In genomic region chr3:9777695-9778023, GRCh38 we compare ENCODE assay signal across 1 cellular context.
TF ChIP-seq lines count a peak whose summit lies in the region.

No MANE protein-coding gene starts in this region.

TF ChIP-seq in GM23338, 12 proteins besides CTCF, POLR2A, EP300 and RAD21:
- no peak for TF ChIP-seq NANOG (IDR thresholded peaks at IDR 0.05; ENCODE audit: borderline replicate concordance)
- TF ChIP-seq POLR2AphosphoS5 (IDR thresholded peaks at IDR 0.05; ENCODE audit: low read depth): no peak
- no peak for TF ChIP-seq EZH2 (IDR thresholded peaks at IDR 0.05; ENCODE audit: low read depth, unreplicated experiment)
- no peak for TF ChIP-seq EZH2phosphoT487 (IDR thresholded peaks at IDR 0.05; ENCODE audit: unreplicated experiment)
- no peak for TF ChIP-seq STAT1 (IDR thresholded peaks at IDR 0.05; ENCODE audit: unreplicated experiment)
- TF ChIP-seq ZNF462 (CRISPR knock-in tag; IDR thresholded peaks at IDR 0.05): no peak
- no peak for TF ChIP-seq REST (IDR thresholded peaks at IDR 0.05; ENCODE audit: unreplicated experiment)
- TF ChIP-seq ZNF331 (CRISPR knock-in tag; IDR thresholded peaks at IDR 0.05; ENCODE audit: low read depth): no peak
- TF ChIP-seq JUNB (IDR thresholded peaks at IDR 0.05; ENCODE audit: unreplicated experiment): no peak
- TF ChIP-seq ETS1 (IDR thresholded peaks at IDR 0.05): no peak
- no peak for TF ChIP-seq ZNF114 (CRISPR knock-in tag; IDR thresholded peaks at IDR 0.05)
- TF ChIP-seq CREB1 (CRISPR knock-in tag; IDR thresholded peaks at IDR 0.05; ENCODE audit: low read depth): no peak
